Comparison of ENCODE assay signal across 3 cellular contexts in genomic region chr20:38386852-38387251, GRCh38.
A peak's percentile ranks its signal among the peaks of the same experiment; 100 is the strongest.
TF ChIP-seq lines count a peak whose summit lies in the region.

No MANE protein-coding gene starts in this region.

TF ChIP-seq in HepG2, 621 proteins besides CTCF, POLR2A, EP300 and RAD21 (continues in another document):
- TF ChIP-seq THYN1 (CRISPR knock-in tag; IDR thresholded peaks at IDR 0.05; ENCODE audit: borderline replicate concordance, low read depth) (no peak), REXO4 (CRISPR knock-in tag; IDR thresholded peaks at IDR 0.05; ENCODE audit: borderline replicate concordance) (no peak), ZNF263 (CRISPR knock-in tag; IDR thresholded peaks at IDR 0.05) (no peak), ONECUT2 (CRISPR knock-in tag; IDR thresholded peaks at IDR 0.05) (no peak), ARID3A (IDR thresholded peaks at IDR 0.05; ENCODE audit: low read depth, low read length) (no peak), KLF6 (CRISPR knock-in tag; IDR thresholded peaks at IDR 0.05) (no peak), MAFK (conservative IDR thresholded peaks at IDR 0.05 in 1 of 2, IDR thresholded peaks at IDR 0.05 in 1 of 2; ENCODE audit: low read length in 2 of 2) (peak; percentile 98 to 99), SNAPC2 (CRISPR knock-in tag; IDR thresholded peaks at IDR 0.05) (no peak), TFDP2 (CRISPR knock-in tag; IDR thresholded peaks at IDR 0.05) (no peak), ZFP36L1 (CRISPR knock-in tag; IDR thresholded peaks at IDR 0.05) (no peak)
- TF ChIP-seq, protein P1, sequence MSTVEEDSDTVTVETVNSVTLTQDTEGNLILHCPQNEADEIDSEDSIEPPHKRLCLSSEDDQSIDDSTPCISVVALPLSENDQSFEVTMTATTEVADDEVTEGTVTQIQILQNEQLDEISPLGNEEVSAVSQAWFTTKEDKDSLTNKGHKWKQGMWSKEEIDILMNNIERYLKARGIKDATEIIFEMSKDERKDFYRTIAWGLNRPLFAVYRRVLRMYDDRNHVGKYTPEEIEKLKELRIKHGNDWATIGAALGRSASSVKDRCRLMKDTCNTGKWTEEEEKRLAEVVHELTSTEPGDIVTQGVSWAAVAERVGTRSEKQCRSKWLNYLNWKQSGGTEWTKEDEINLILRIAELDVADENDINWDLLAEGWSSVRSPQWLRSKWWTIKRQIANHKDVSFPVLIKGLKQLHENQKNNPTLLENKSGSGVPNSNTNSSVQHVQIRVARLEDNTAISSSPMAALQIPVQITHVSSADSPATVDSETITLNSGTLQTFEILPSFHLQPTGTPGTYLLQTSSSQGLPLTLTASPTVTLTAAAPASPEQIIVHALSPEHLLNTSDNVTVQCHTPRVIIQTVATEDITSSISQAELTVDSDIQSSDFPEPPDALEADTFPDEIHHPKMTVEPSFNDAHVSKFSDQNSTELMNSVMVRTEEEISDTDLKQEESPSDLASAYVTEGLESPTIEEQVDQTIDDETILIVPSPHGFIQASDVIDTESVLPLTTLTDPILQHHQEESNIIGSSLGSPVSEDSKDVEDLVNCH (CRISPR knock-in tag; IDR thresholded peaks at IDR 0.05) = no peak
- TF ChIP-seq, protein P2, sequence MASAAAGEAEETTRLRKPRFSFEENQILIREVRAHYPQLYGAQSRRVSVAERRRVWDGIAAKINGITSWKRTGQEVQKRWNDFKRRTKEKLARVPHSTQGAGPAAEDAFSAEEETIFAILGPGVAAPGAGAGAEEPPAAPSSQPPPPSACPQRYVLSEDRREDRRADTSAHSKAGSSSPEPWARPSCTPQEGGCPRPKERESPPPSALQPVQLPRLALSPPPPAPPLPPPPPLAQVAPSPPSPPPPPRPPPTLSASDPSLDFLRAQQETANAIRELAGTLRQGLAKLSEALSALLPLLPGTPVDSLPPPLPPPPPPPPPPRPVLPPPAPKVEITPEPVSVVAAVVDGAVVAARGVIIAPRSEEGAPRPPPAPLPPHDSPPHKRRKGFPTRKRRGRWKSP (CRISPR knock-in tag; IDR thresholded peaks at IDR 0.05) = no peak

TF ChIP-seq in IMR-90, 13 proteins besides CTCF, POLR2A, EP300 and RAD21:
- TF ChIP-seq BHLHE40 (IDR thresholded peaks at IDR 0.05; ENCODE audit: low read depth, low read length) (no peak), MAFK (IDR thresholded peaks at IDR 0.05; ENCODE audit: low read depth, low read length) (peak; percentile 94)

TF ChIP-seq in H1, 55 proteins besides CTCF, POLR2A, EP300 and RAD21:
- TF ChIP-seq MAFK (IDR thresholded peaks at IDR 0.05; ENCODE audit: low read depth, low read length) = peak; percentile 83
- no peak for TF ChIP-seq ASH2L (IDR thresholded peaks at IDR 0.05; ENCODE audit: low read length)
